ENCODE assay signal across 8 cellular contexts in genomic region chr14:22852178-22852577, GRCh38. TPM values are rescaled to one million over a fixed set of nuclear protein-coding genes. Genes with fewer than 3 reads are reported as not detected.
A peak's percentile ranks its signal among the peaks of the same experiment; 100 is the strongest.
DNase-seq lines count a peak whose midpoint lies in the region; ATAC-seq and TF ChIP-seq lines count a peak whose summit lies in the region.
"Not testable (repeated sequence)": the region's sequence is repeated elsewhere in the genome, so short reads cannot be mapped to it uniquely, and the experiment has no call there.
"Had no signal": no experiment of that assay in that cellular context is flagged by ENCODE, and none has a peak within 500 bp of the region (broad histone marks: within the 10 kb centered on the region; RNA-seq: fewer than 3 reads in every experiment).

No MANE protein-coding gene starts in this region.

- not testable (repeated sequence) for H3K4me3 ChIP-seq in Peyer's patch; breast epithelium; muscle layer of colon (ENCODE audit: low read depth in 1 of 2, low read length in 2 of 2); smooth muscle cell

- not testable (repeated sequence) for TF ChIP-seq POLR2A in Peyer's patch (IDR thresholded peaks at IDR 0.05); breast epithelium (IDR thresholded peaks at IDR 0.05)

- peaks cover 34% of the 10 kb centered on the region for H3F3A ChIP-seq in smooth muscle cell (ENCODE audit: low read depth)

- intact Hi-C loops in breast epithelium (cut with DNase I; ENCODE audit: low total_unique reads) = not testable (repeated sequence)

- H3K36me3 ChIP-seq in Peyer's patch; breast epithelium; muscle layer of colon (ENCODE audit: insufficient read depth, low read length); smooth muscle cell (ENCODE audit: low read depth): not testable (repeated sequence)

- H3K27ac ChIP-seq in Peyer's patch (peak overlapping the region in 3 of 4 donors; percentile 67 to 88 (median 87)), breast epithelium (peak overlapping the region; percentile 91 to 97), foreskin keratinocyte (peak overlapping the region; percentile 35), muscle layer of colon (ENCODE audit: low read depth, low read length) (peak overlapping the region; percentile 66), smooth muscle cell (ENCODE audit: low read depth) (peak overlapping the region; percentile 100)

- ATAC-seq in foreskin keratinocyte = not testable (repeated sequence)

- H3K79me2 ChIP-seq in smooth muscle cell (ENCODE audit: low read depth) = not testable (repeated sequence)

- not testable (repeated sequence) for H3K9ac ChIP-seq in muscle layer of colon (ENCODE audit: low read length)
- peak overlapping the region; percentile 70 for H3K9ac ChIP-seq in smooth muscle cell (ENCODE audit: low read depth)

- H3K27me3 ChIP-seq in Peyer's patch; breast epithelium; foreskin keratinocyte; muscle layer of colon (ENCODE audit: control insufficient read depth in 1 of 2, insufficient read depth in 2 of 2, low read length in 2 of 2); smooth muscle cell (ENCODE audit: low read depth): not testable (repeated sequence)

- H4K20me1 ChIP-seq in smooth muscle cell (ENCODE audit: low read depth) = not testable (repeated sequence)

- not testable (repeated sequence) for H3K4me2 ChIP-seq in smooth muscle cell

- TF ChIP-seq CTCF in Peyer's patch (IDR thresholded peaks at IDR 0.05); breast epithelium (IDR thresholded peaks at IDR 0.05); foreskin keratinocyte (conservative IDR thresholded peaks at IDR 0.05); smooth muscle cell (IDR thresholded peaks at IDR 0.05; ENCODE audit: borderline replicate concordance, insufficient read depth, poor library complexity, severe bottlenecking): not testable (repeated sequence)

- H3K4me1 ChIP-seq in Peyer's patch (peaks cover 0 to 47% (median 5%) of the 10 kb centered on the region in 4 donors), breast epithelium (peaks cover 28% of the 10 kb centered on the region in 2 donors), foreskin keratinocyte (peaks cover 52% of the 10 kb centered on the region), muscle layer of colon (ENCODE audit: insufficient read depth, low read length) (peaks cover 53% of the 10 kb centered on the region), smooth muscle cell (ENCODE audit: low read depth) (peaks cover 28% of the 10 kb centered on the region)

- not testable (repeated sequence) for DNase-seq in Peyer's patch; breast epithelium (ENCODE audit: low spot score in 2 of 2); foreskin keratinocyte; smooth muscle cell (lab: John Stamatoyannopoulos, UW; ENCODE audit: unreplicated experiment)

- not testable (repeated sequence) for H3K9me3 ChIP-seq in Peyer's patch; breast epithelium; muscle layer of colon (ENCODE audit: low read length); smooth muscle cell (replicated peaks; ENCODE audit: low read depth)

- H2AFZ ChIP-seq in smooth muscle cell (ENCODE audit: low read depth) = not testable (repeated sequence)

- 86% methylated on average over 12 of the region's 12 CpGs for WGBS in smooth muscle cell (ENCODE audit: low lambda C conversion rate)

RNA-seq across cellular contexts. Expression of gene MMP14, which starts 15.8 kb away (rescaled TPM):
- total RNA-seq in Peyer's patch (100 to 1,000 TPM in 1 of 4 donors, 10 to 100 TPM in 3; 63.0 to 116 (median 82.9) TPM), breast epithelium (100 to 1,000 TPM in 2 of 3 donors, 10 to 100 TPM in 1; 84.4 to 361 (median 136) TPM), foreskin keratinocyte (234 and 241 TPM in 2 replicates), smooth muscle cell (444 and 491 TPM in 2 replicates)
- polyA plus RNA-seq in foreskin keratinocyte (148 and 159 TPM in 2 replicates), smooth muscle cell (52.3 and 58.1 TPM in 2 replicates)
- polyA plus RNA-seq: CD4-positive, CD25-positive, alpha-beta regulatory T cell; naive thymus-derived CD4-positive, alpha-beta T cell had no signal

RNA-seq across cellular contexts. Expression of gene LRP10, which starts 19.4 kb away (rescaled TPM):
- 100 to 1,000 TPM in 3 of 4 donors, 10 to 100 TPM in 1; 69.3 to 250 (median 221) TPM for total RNA-seq in Peyer's patch
- 10 to 100 TPM; 70.1 to 97.5 (median 82.3) TPM for total RNA-seq in breast epithelium
- 65.2 and 76.2 TPM in 2 replicates for total RNA-seq in foreskin keratinocyte
- polyA plus RNA-seq in foreskin keratinocyte = 56.5 and 58.5 TPM in 2 replicates
- total RNA-seq in smooth muscle cell = 32.4 and 38.8 TPM in 2 replicates
- polyA plus RNA-seq in smooth muscle cell = 81.2 and 87.1 TPM in 2 replicates

RNA-seq across cellular contexts. Expression of gene MRPL52, which starts 22.5 kb away (rescaled TPM):
- total RNA-seq in Peyer's patch (100 to 1,000 TPM in 1 of 4 donors, 10 to 100 TPM in 3; 30.3 to 114 (median 52.9) TPM), breast epithelium (10 to 100 TPM; 22.7 to 39.4 (median 34.7) TPM), foreskin keratinocyte (176 and 219 TPM in 2 replicates), smooth muscle cell (85.8 and 220 TPM in 2 replicates)
- polyA plus RNA-seq in foreskin keratinocyte (418 and 434 TPM in 2 replicates), smooth muscle cell (274 and 296 TPM in 2 replicates)

RNA-seq across cellular contexts. Expression of gene REM2, which starts 30.8 kb away (rescaled TPM):
- total RNA-seq in Peyer's patch (1 to 10 TPM in 3 of 4 donors, under 1 TPM in 1; 0.57 to 2.1 (median 1.4) TPM), breast epithelium (1 to 10 TPM in 2 of 3 donors, under 1 TPM in 1; 0.96 to 1.3 (median 1.2) TPM), foreskin keratinocyte (0.14 TPM in 2 replicates), smooth muscle cell (0.22 and 2.6 TPM in 2 replicates)
- polyA plus RNA-seq in foreskin keratinocyte (0.11 and 0.18 TPM in 2 replicates), smooth muscle cell (1.6 and 5.9 TPM in 2 replicates)
- total RNA-seq: SK-MEL-5 had no signal

RNA-seq across cellular contexts. Expression of gene SLC7A7, which starts 36.9 kb away (rescaled TPM):
- total RNA-seq in Peyer's patch (100 to 1,000 TPM in 3 of 4 donors, 10 to 100 TPM in 1; 30.5 to 787 (median 367) TPM), breast epithelium (10 to 100 TPM; 17.4 to 46.4 (median 27.2) TPM), foreskin keratinocyte (0.75 and 1.1 TPM in 2 replicates), smooth muscle cell (10.3 and 18.5 TPM in 2 replicates)
- polyA plus RNA-seq in foreskin keratinocyte (0.41 and 0.59 TPM in 2 replicates), smooth muscle cell (10.0 and 14.1 TPM in 2 replicates)
- total RNA-seq: CD4-positive, CD25-positive, alpha-beta regulatory T cell had no signal

Comparison
In these comparisons a context has a peak if more than half of its experiments do, and no peak if none do; other contexts are left out.
1. H3K27ac ChIP-seq: peak in every context shown above with its lines; median percentile 100 in smooth muscle cell; 94 in breast epithelium; 87 in Peyer's patch; 66 in muscle layer of colon; 35 in foreskin keratinocyte.